ENCODE assay signal across 11 cellular contexts in genomic region chr7:111815354-111815753, GRCh38.
"Had no signal": no experiment of that assay in that cellular context is flagged by ENCODE, and none has a peak within 500 bp of the region (broad histone marks: within the 10 kb centered on the region; RNA-seq: fewer than 3 reads in every experiment).

No MANE protein-coding gene starts in this region.

- H2AFZ ChIP-seq: GM23248, GM23338 had no signal

- H3K4me2 ChIP-seq: GM23338 had no signal

- H3K9me3 ChIP-seq: HAP-1 had no signal

- H3K4me1 ChIP-seq: HAP-1 had no signal

- FAIRE-seq: H1, H54 had no signal

- H3K36me3 ChIP-seq: HAP-1 had no signal

- DNase-seq: GM23248, GOT3, H7, H9, HCEC 1CT, HFFc6 had no signal

- ATAC-seq: GM23338, HCT116 had no signal

- H3K27ac ChIP-seq: GM23248 had no signal

- H3K4me3 ChIP-seq: GM23248, GM23338, HAP-1 had no signal

- H3K9ac ChIP-seq: GM23248 had no signal
